Comparison of ENCODE assay signal across 12 cellular contexts in genomic region chr13:45337803-45338202, GRCh38. TPM values are rescaled to one million over a fixed set of nuclear protein-coding genes. Genes with fewer than 3 reads are reported as not detected.
DNase-seq lines count a peak whose midpoint lies in the region; ATAC-seq and TF ChIP-seq lines count a peak whose summit lies in the region.
"Had no signal": no experiment of that assay in that cellular context is flagged by ENCODE, and none has a peak within 500 bp of the region (broad histone marks: within the 10 kb centered on the region; RNA-seq: fewer than 3 reads in every experiment).

No MANE protein-coding gene starts in this region.

- H3K4me1 Mint-ChIP-seq in endodermal cell = peaks cover 51% of the 10 kb centered on the region
- H3K4me1 Mint-ChIP-seq in osteocyte (ENCODE audit: unreplicated experiment) = peaks cover 70% of the 10 kb centered on the region

- CTCF ChIA-PET in SK-N-SH (lab: Yijun Ruan, JAX) = no interaction called here

- no peak for ATAC-seq in GM19328 (IDR thresholded peaks at IDR 0.05; ENCODE audit: unreplicated experiment)
- ATAC-seq: left lobe of liver had no signal

- TF ChIP-seq POLR2A in erythroblast (IDR thresholded peaks at IDR 0.05; ENCODE audit: low read length) = no peak

- TF ChIP-seq CTCF in DOHH2 (IDR thresholded peaks at IDR 0.05; ENCODE audit: low read depth, low read length, poor library complexity, severe bottlenecking) (no peak), SK-N-SH (IDR thresholded peaks at IDR 0.05) (no peak), endodermal cell (conservative IDR thresholded peaks at IDR 0.05) (no peak), osteocyte (IDR thresholded peaks at IDR 0.05) (no peak)

- H3K27ac Mint-ChIP-seq in endodermal cell (no peak overlapping the region), osteocyte (ENCODE audit: unreplicated experiment) (no peak overlapping the region)

- peaks cover 72% of the 10 kb centered on the region for H3F3A ChIP-seq in DOHH2 (ENCODE audit: control insufficient read depth, insufficient read depth)
- H3F3A ChIP-seq in SK-N-SH (replicated peaks; ENCODE audit: insufficient read depth) = peaks cover 75% of the 10 kb centered on the region

- H3K36me3 Mint-ChIP-seq in endodermal cell (ENCODE audit: low read depth) (peaks cover 61% of the 10 kb centered on the region), osteocyte (ENCODE audit: unreplicated experiment) (peaks cover 59% of the 10 kb centered on the region)

- no peak overlapping the region for H3K4me3 ChIP-seq in DOHH2 (ENCODE audit: low read length)
- H3K4me3 ChIP-seq in SK-N-SH (ENCODE audit: low read depth in 2 of 2, low read length in 1 of 2) = 0 out of 4 replicates have a peak overlapping the region, but pooled peaks of 1 of the 2 experiments have one; percentile 99
- H3K4me3 ChIP-seq in endodermal cell (ENCODE audit: low read length) = peak overlapping the region; percentile 100

- H3K9me3 ChIP-seq in DOHH2 (ENCODE audit: control insufficient read depth, insufficient read depth, low read length) (no peaks in the 10 kb centered on the region), SK-N-SH (no peaks in the 10 kb centered on the region), endodermal cell (ENCODE audit: control insufficient read depth, low read length) (no peaks in the 10 kb centered on the region)

- 100% methylated on average over 1 of the region's 1 CpG for WGBS in SK-N-SH (ENCODE audit: low lambda C conversion rate)
- WGBS in endodermal cell (ENCODE audit: insufficient coverage in 1 of 2, insufficient read length in 1 of 2), 2 experiments = 90% methylated on average over 1 of the region's 1 CpG; no CpG with 5 or more reads in 1 of the 2 experiments

- H3K9ac ChIP-seq in SK-N-SH (no peak overlapping the region), endodermal cell (ENCODE audit: extremely low read depth, low read length, poor library complexity, severe bottlenecking) (no peak overlapping the region)

- no peaks in the 10 kb centered on the region for H3K9me2 ChIP-seq in DOHH2 (replicated peaks; ENCODE audit: control insufficient read depth, low read length)
- H3K9me2 ChIP-seq in SK-N-SH = no peaks in the 10 kb centered on the region

- H3K4me2 ChIP-seq in DOHH2 (ENCODE audit: low read length) (peak overlapping the region; percentile 59), SK-N-SH (peak overlapping the region; percentile 97; the same call in 1 of the 2 replicates)

- H3K4me3 Mint-ChIP-seq in endodermal cell (peak overlapping the region; percentile 97), osteocyte (ENCODE audit: unreplicated experiment) (peak overlapping the region; percentile 97)

- H3K27me3 ChIP-seq in DOHH2 (ENCODE audit: control insufficient read depth, low read length) = no peaks in the 10 kb centered on the region
- H3K27me3 ChIP-seq in SK-N-SH (ENCODE audit: insufficient read depth) = no peaks in the 10 kb centered on the region
- H3K27me3 ChIP-seq in endodermal cell (ENCODE audit: control insufficient read depth, insufficient read depth, low read length, poor library complexity, severe bottlenecking) = no peaks in the 10 kb centered on the region

- no peak for TF ChIP-seq RAD21 in SK-N-SH (IDR thresholded peaks at IDR 0.05; ENCODE audit: low read length)

- H3K9me3 Mint-ChIP-seq in endodermal cell = no peaks in the 10 kb centered on the region
- H3K9me3 Mint-ChIP-seq in osteocyte (ENCODE audit: unreplicated experiment) = no peaks in the 10 kb centered on the region

- H3K4me1 ChIP-seq in DOHH2 (ENCODE audit: control insufficient read depth, low read length) (peaks cover 64% of the 10 kb centered on the region), SK-N-SH (ENCODE audit: control insufficient read depth in 1 of 2, insufficient read depth in 2 of 2, low read depth in 1 of 2, low read length in 1 of 2) (peaks cover 10 to 45% of the 10 kb centered on the region in 2 experiments; a peak in 3 of 4 replicates), endodermal cell (ENCODE audit: control insufficient read depth, insufficient read depth, low read length) (peaks cover 5% of the 10 kb centered on the region)

- no peak for DNase-seq in SK-N-SH
- no peak for DNase-seq in endodermal cell
- DNase-seq in osteocyte (ENCODE audit: extremely low spot score, unreplicated experiment) = no peak
- DNase-seq in putamen (ENCODE audit: low spot score) = no peak
- DNase-seq in erythroblast (lab: John Stamatoyannopoulos, UW) = no peak
- no peak for DNase-seq in UCSD-AML1 (lab: John Stamatoyannopoulos, UW; ENCODE audit: unreplicated experiment)
- DNase-seq: NCI-H1417 treated with DMSO at 0.1 percent for 48 hours, small intestine, T-helper 9 cell had no signal

- no peak overlapping the region for H2AFZ ChIP-seq in SK-N-SH (ENCODE audit: low read depth)

- POLR2A ChIA-PET in SK-N-SH (lab: Yijun Ruan, JAX) = no interaction called here

- peaks cover 56% of the 10 kb centered on the region for H4K20me1 ChIP-seq in DOHH2 (ENCODE audit: control insufficient read depth, insufficient read depth, low read depth, low read length)
- peaks cover 76% of the 10 kb centered on the region for H4K20me1 ChIP-seq in SK-N-SH (ENCODE audit: insufficient read depth)

- no peak overlapping the region for H3K27ac ChIP-seq in DOHH2 (ENCODE audit: low read depth, low read length)
- peak overlapping the region in 1 of 2 experiments; percentile 98; a peak in 2 of 4 replicates for H3K27ac ChIP-seq in SK-N-SH (ENCODE audit: low read depth in 2 of 2, low read length in 1 of 2)
- H3K27ac ChIP-seq in endodermal cell (ENCODE audit: low read depth, low read length) = no peak overlapping the region

- H3K36me3 ChIP-seq in DOHH2 (ENCODE audit: control insufficient read depth, low read length) = peaks cover 80% of the 10 kb centered on the region
- H3K36me3 ChIP-seq in SK-N-SH (replicated peaks in 1 of 2; ENCODE audit: control insufficient read depth in 1 of 2, insufficient read depth in 2 of 2, low read length in 1 of 2) = peaks cover 56 to 61% of the 10 kb centered on the region in 2 experiments
- peaks cover 65% of the 10 kb centered on the region for H3K36me3 ChIP-seq in endodermal cell (ENCODE audit: control insufficient read depth, insufficient read depth, low read length)

- H3K79me2 ChIP-seq in DOHH2 (ENCODE audit: control insufficient read depth, low read length) (peaks cover 75% of the 10 kb centered on the region), SK-N-SH (ENCODE audit: insufficient read depth) (peaks cover 71% of the 10 kb centered on the region)

- no peak for TF ChIP-seq EP300 in SK-N-SH (IDR thresholded peaks at IDR 0.05; ENCODE audit: borderline replicate concordance in 1 of 2, low read depth in 1 of 2, low read length in 1 of 2)

- H3K27me3 Mint-ChIP-seq in endodermal cell (ENCODE audit: insufficient read depth) (no peaks in the 10 kb centered on the region), osteocyte (ENCODE audit: unreplicated experiment) (no peaks in the 10 kb centered on the region)

TF ChIP-seq in SK-N-SH, 30 proteins besides CTCF, POLR2A, EP300 and RAD21 (continues in another document):
- TF ChIP-seq REST (IDR thresholded peaks at IDR 0.05; ENCODE audit: low read depth, low read length) = no peak
- no peak for TF ChIP-seq EZH2phosphoT487 (IDR thresholded peaks at IDR 0.05; ENCODE audit: borderline replicate concordance, low read depth)
- TF ChIP-seq ZBTB33 (IDR thresholded peaks at IDR 0.05; ENCODE audit: borderline replicate concordance, low read depth) = no peak
- no peak for TF ChIP-seq FOXM1 (IDR thresholded peaks at IDR 0.05; ENCODE audit: low read depth)
- TF ChIP-seq TCF12 (IDR thresholded peaks at IDR 0.05) = no peak
- TF ChIP-seq JUND (IDR thresholded peaks at IDR 0.05) = no peak
- TF ChIP-seq NRF1 (IDR thresholded peaks at IDR 0.05; ENCODE audit: low read depth, low read length) = no peak

RNA-seq across cellular contexts. Expression of gene TPT1, which starts 3.2 kb away (rescaled TPM):
- 1,919 and 2,653 TPM in 2 replicates for polyA plus RNA-seq in SK-N-SH (2012; rRNA removed)
- polyA plus RNA-seq in SK-N-SH (2012; cell fraction: cytosol; rRNA removed) = 3,224 and 4,461 TPM in 2 replicates
- polyA plus RNA-seq in SK-N-SH (2012; cell fraction: nucleus; rRNA removed) = 453 and 593 TPM in 2 replicates
- 1,000 to 10,000 TPM; 2,192 to 2,586 TPM for total RNA-seq in endodermal cell
- 1,898 TPM for polyA plus RNA-seq in endodermal cell (2013, experiment 1 of 2)
- 1,873 TPM for polyA plus RNA-seq in endodermal cell (2013, experiment 2 of 2)
- 3,315 and 3,393 TPM in 2 replicates for total RNA-seq in osteocyte
